18 cellular contexts compared by ENCODE assay signal in genomic region chr2:174575124-174575776, GRCh38. TPM values are rescaled to one million over a fixed set of nuclear protein-coding genes. Genes with fewer than 3 reads are reported as not detected.
A peak's percentile ranks its signal among the peaks of the same experiment; 100 is the strongest.
DNase-seq lines count a peak whose midpoint lies in the region; ATAC-seq and TF ChIP-seq lines count a peak whose summit lies in the region.
"Had no signal": no experiment of that assay in that cellular context is flagged by ENCODE, and none has a peak within 500 bp of the region (broad histone marks: within the 10 kb centered on the region; RNA-seq: fewer than 3 reads in every experiment).

No MANE protein-coding gene starts in this region.

- no peaks in the 10 kb centered on the region for H3K27me3 Mint-ChIP-seq in activated naive CD8-positive, alpha-beta T cell treated with anti-CD3 and anti-CD28 coated beads, Interleukin-2, amount 10 ng/mL, durations not matched to agents 7 days and 5 days
- H3K27me3 Mint-ChIP-seq in type B pancreatic cell = no peaks in the 10 kb centered on the region

- peak; percentile 54 for DNase-seq in Right ventricle myocardium inferior (ENCODE audit: missing footprints)
- DNase-seq in heart left ventricle = no peak
- DNase-seq in activated naive CD8-positive, alpha-beta T cell treated with anti-CD3 and anti-CD28 coated beads, Interleukin-2, amount 10 ng/mL, durations not matched to agents 7 days and 5 days = no peak
- DNase-seq in midbrain (lab: John Stamatoyannopoulos, UW) = peak; percentile 22
- no peak for DNase-seq in vagina (ENCODE audit: extremely low spot score in 2 of 2)
- DNase-seq in GDM1 (lab: John Stamatoyannopoulos, UW) = no peak
- DNase-seq in type B pancreatic cell (ENCODE audit: extremely low spot score, unreplicated experiment) = no peak
- DNase-seq: amniotic stem cell, COR-L47, foreskin melanocyte, GM23248, Karpas-422, left ventricle myocardium inferior, NCI-H1105 treated with DMSO at 0.1 percent for 48 hours, Peyer's patch, SW 1271, WERI-Rb-1 had no signal

- intact Hi-C loops in Right ventricle myocardium inferior (cut with DNase I) = loop anchor here (10.0 kb wide), 1 partner anchor 110 kb away; no protein-coding TSS in a partner anchor
- intact Hi-C loops in heart left ventricle (cut with DNase I) = loop anchor here in 5 of 10 donors (5.0 to 10.0 kb wide), 3 partner anchors 110 to 117 kb away; no protein-coding TSS in a partner anchor
- intact Hi-C loops in vagina (cut with DNase I) = no loop called here

- WGBS in heart left ventricle, 4 donors = 87 to 98% (median 90%) methylated on average over 16 of the region's 16 CpGs

- H3K27ac ChIP-seq in heart left ventricle (peak overlapping the region in 2 of 12 donors; percentile 11 to 29), vagina (peak overlapping the region; percentile 17)
- H3K27ac ChIP-seq: GM23248, left ventricle myocardium inferior, Peyer's patch, WERI-Rb-1 had no signal

- peaks cover 50% of the 10 kb centered on the region for H3K36me3 Mint-ChIP-seq in activated naive CD8-positive, alpha-beta T cell treated with anti-CD3 and anti-CD28 coated beads, Interleukin-2, amount 10 ng/mL, durations not matched to agents 7 days and 5 days
- H3K36me3 Mint-ChIP-seq in type B pancreatic cell = peaks cover 7% of the 10 kb centered on the region

- TF ChIP-seq CTCF in heart left ventricle (IDR thresholded peaks at IDR 0.05) (no peak), vagina (IDR thresholded peaks at IDR 0.05) (no peak), type B pancreatic cell (conservative IDR thresholded peaks at IDR 0.05) (no peak)

- H3K9me3 ChIP-seq in heart left ventricle (no peaks in the 10 kb centered on the region), vagina (no peaks in the 10 kb centered on the region)
- H3K9me3 ChIP-seq: left ventricle myocardium inferior, Peyer's patch had no signal

- H3K9me3 Mint-ChIP-seq in activated naive CD8-positive, alpha-beta T cell treated with anti-CD3 and anti-CD28 coated beads, Interleukin-2, amount 10 ng/mL, durations not matched to agents 7 days and 5 days = no peaks in the 10 kb centered on the region
- H3K9me3 Mint-ChIP-seq in type B pancreatic cell = no peaks in the 10 kb centered on the region

- H3K4me3 Mint-ChIP-seq in activated naive CD8-positive, alpha-beta T cell treated with anti-CD3 and anti-CD28 coated beads, Interleukin-2, amount 10 ng/mL, durations not matched to agents 7 days and 5 days = no peak overlapping the region
- H3K4me3 Mint-ChIP-seq in type B pancreatic cell = no peak overlapping the region

- no peak for TF ChIP-seq POLR2A in heart left ventricle (IDR thresholded peaks at IDR 0.05)
- TF ChIP-seq POLR2A in vagina (IDR thresholded peaks at IDR 0.05) = no peak

- H3K27ac Mint-ChIP-seq in activated naive CD8-positive, alpha-beta T cell treated with anti-CD3 and anti-CD28 coated beads, Interleukin-2, amount 10 ng/mL, durations not matched to agents 7 days and 5 days = peak overlapping the region; percentile 64
- no peak overlapping the region for H3K27ac Mint-ChIP-seq in type B pancreatic cell

- H3K4me3 ChIP-seq in heart left ventricle (no peak overlapping the region), vagina (no peak overlapping the region)
- H3K4me3 ChIP-seq: GM23248, left ventricle myocardium inferior, Peyer's patch had no signal

- POLR2A ChIA-PET in activated naive CD8-positive, alpha-beta T cell treated with anti-CD3 and anti-CD28 coated beads, Interleukin-2, amount 10 ng/mL, durations not matched to agents 7 days and 5 days (lab: Charles Lee) = interaction anchor here (0.5 to 1.4 kb wide), 6 partner anchors 8 to 60 kb away, joined by 3 to 4 read pairs (median 3); no protein-coding TSS in a partner anchor

- H3K4me1 ChIP-seq in heart left ventricle = peaks cover 0 to 23% (median 2%) of the 10 kb centered on the region in 12 donors
- H3K4me1 ChIP-seq in vagina = peaks cover 26% of the 10 kb centered on the region

- peaks cover 49% of the 10 kb centered on the region for H3K4me1 Mint-ChIP-seq in activated naive CD8-positive, alpha-beta T cell treated with anti-CD3 and anti-CD28 coated beads, Interleukin-2, amount 10 ng/mL, durations not matched to agents 7 days and 5 days
- no peaks in the 10 kb centered on the region for H3K4me1 Mint-ChIP-seq in type B pancreatic cell (ENCODE audit: unreplicated experiment)

- H3K36me3 ChIP-seq in heart left ventricle (peaks cover 0 to 99% (median 63%) of the 10 kb centered on the region in 9 donors), vagina (peaks cover 0 to 19% of the 10 kb centered on the region in 2 donors)
- H3K36me3 ChIP-seq: WERI-Rb-1 had no signal

- no peak for ATAC-seq in Right ventricle myocardium inferior
- ATAC-seq in heart left ventricle = no peak
- ATAC-seq in activated naive CD8-positive, alpha-beta T cell treated with anti-CD3 and anti-CD28 coated beads, Interleukin-2, amount 10 ng/mL, durations not matched to agents 7 days and 5 days (ENCODE audit: low read depth) = no peak
- no peak for ATAC-seq in HG02763 (IDR thresholded peaks at IDR 0.05; ENCODE audit: unreplicated experiment)

- H3K27me3 ChIP-seq in heart left ventricle = no peaks in the 10 kb centered on the region
- H3K27me3 ChIP-seq in vagina = no peaks in the 10 kb centered on the region
- H3K27me3 ChIP-seq: Peyer's patch had no signal

RNA-seq across cellular contexts. Expression of gene WIPF1, which starts 22.4 kb away (rescaled TPM):
- 19.4 TPM for total RNA-seq in Right ventricle myocardium inferior
- total RNA-seq in heart left ventricle = 10 to 100 TPM in 8 of 9 donors, 1 to 10 TPM in 1; 10.0 to 73.2 (median 14.1) TPM
- 10 to 100 TPM in 1 of 2 donors, 1 to 10 TPM in 1; 9.7 to 12.3 TPM for polyA plus RNA-seq in heart left ventricle
- total RNA-seq in activated naive CD8-positive, alpha-beta T cell treated with anti-CD3 and anti-CD28 coated beads, Interleukin-2, amount 10 ng/mL, durations not matched to agents 7 days and 5 days = 100 to 1,000 TPM; 446 to 480 TPM
- total RNA-seq in vagina = 20.4 TPM
- total RNA-seq in type B pancreatic cell (ENCODE audit: low replicate concordance) = 7.0 and 19.2 TPM in 2 replicates

Comparison
In these comparisons a context has a peak if more than half of its experiments do, and no peak if none do; other contexts are left out.
1. DNase-seq: peak in Right ventricle myocardium inferior (single experiment) and midbrain (single experiment); none in heart left ventricle (0 of 5), activated naive CD8-positive, alpha-beta T cell treated with anti-CD3 and anti-CD28 coated beads, Interleukin-2, amount 10 ng/mL, durations not matched to agents 7 days and 5 days (single experiment), vagina (0 of 2), GDM1 (single experiment) and type B pancreatic cell (single experiment).
2. RNA of gene WIPF1, which starts 22.4 kb away (total RNA-seq): 446 to 480 TPM in activated naive CD8-positive, alpha-beta T cell treated with anti-CD3 and anti-CD28 coated beads, Interleukin-2, amount 10 ng/mL, durations not matched to agents 7 days and 5 days; 20.4 TPM in vagina (single experiment), 19.4 TPM in Right ventricle myocardium inferior (single experiment), 7.0 to 19.2 TPM in type B pancreatic cell and 10.0 to 73.2 TPM in heart left ventricle; every median in the first group is over 4 times any median in the second.